ENCODE assay signal across 25 cellular contexts in genomic region chr12:56709759-56710376, GRCh38. TPM values are rescaled to one million over a fixed set of nuclear protein-coding genes. Genes with fewer than 3 reads are reported as not detected.
DNase-seq lines count a peak whose midpoint lies in the region; ATAC-seq, FAIRE-seq and TF ChIP-seq lines count a peak whose summit lies in the region.
"Had no signal": no experiment of that assay in that cellular context is flagged by ENCODE, and none has a peak within 500 bp of the region (broad histone marks: within the 10 kb centered on the region; RNA-seq: fewer than 3 reads in every experiment).

No MANE protein-coding gene starts in this region.

- FAIRE-seq in K562 (lab: Jason Lieb, UNC), result no peak
- FAIRE-seq: RCC 7860 had no signal

- H3K4me1 Mint-ChIP-seq in activated T-cell treated with anti-CD3 and anti-CD28 coated beads, Interleukin-2, amount 50 U/mL, for 24 hours (ENCODE audit: low read depth), result peaks cover 6% of the 10 kb centered on the region

- TF ChIP-seq POLR2A in K562 (conservative IDR thresholded peaks at IDR 0.05) (no peak), gastrocnemius medialis (IDR thresholded peaks at IDR 0.05) (no peak)

- H3K79me2 ChIP-seq in K562 (ENCODE audit: control insufficient read depth, insufficient read depth, low read length), result peaks cover 8% of the 10 kb centered on the region

- no peak for TF ChIP-seq CTCF in HL-60 (IDR thresholded peaks at IDR 0.05; ENCODE audit: insufficient read depth, low read length)
- TF ChIP-seq CTCF in K562 (IDR thresholded peaks at IDR 0.05 in 2 of 3, conservative IDR thresholded peaks at IDR 0.05 in 1 of 3; ENCODE audit: insufficient read depth in 2 of 3, low read depth in 1 of 3, low read length in 3 of 3), result no peak
- no peak for TF ChIP-seq CTCF in gastrocnemius medialis (IDR thresholded peaks at IDR 0.05 in 4 of 5, conservative IDR thresholded peaks at IDR 0.05 in 1 of 5)

- H2AFZ ChIP-seq in K562 (ENCODE audit: low read depth, low read length), result no peak overlapping the region

- H4K20me1 ChIP-seq in K562 (replicated peaks; ENCODE audit: control insufficient read depth, insufficient read depth, low read length), result peaks cover 2% of the 10 kb centered on the region; the same call in 1 of the 2 replicates

- no peak overlapping the region for H3K9ac ChIP-seq in K562 (ENCODE audit: insufficient read depth in 1 of 2, low read depth in 2 of 2, low read length in 2 of 2)

- H3K36me3 ChIP-seq in K562 (ENCODE audit: control insufficient read depth, insufficient read depth, low read length), result peaks cover 36% of the 10 kb centered on the region
- peaks cover 4 to 37% of the 10 kb centered on the region in 2 donors for H3K36me3 ChIP-seq in gastrocnemius medialis

- no peak overlapping the region for H3K4me2 ChIP-seq in K562 (ENCODE audit: insufficient read depth, low read length)

- POLR2A ChIA-PET in K562 (lab: Yijun Ruan, JAX), result interaction anchor here (2.4 to 3.0 kb wide), 3 partner anchors 10 to 16 kb away, joined by 13 to 32 read pairs (median 15); partner anchors contain the start of gene NACA

- TF ChIP-seq RAD21 in K562 (CRISPR knock-in tag; conservative IDR thresholded peaks at IDR 0.05 in 1 of 2, IDR thresholded peaks at IDR 0.05 in 1 of 2), result no peak

- H3K9me3 Mint-ChIP-seq in activated T-cell treated with anti-CD3 and anti-CD28 coated beads, Interleukin-2, amount 50 U/mL, for 24 hours, result no peaks in the 10 kb centered on the region
- H3K9me3 Mint-ChIP-seq: activated CD4-positive, alpha-beta memory T cell treated with anti-CD3 and anti-CD28 coated beads for 36 hours; activated naive CD8-positive, alpha-beta T cell treated with anti-CD3 and anti-CD28 coated beads, Interleukin-2, amount 50 U/mL, for 24 hours; activated T-cell treated with anti-CD3 and anti-CD28 coated beads, Interleukin-2, amount 50 U/mL, for 4 hours had no signal

- WGBS in K562 (ENCODE audit: insufficient coverage, low coverage, missing lambda C conversion rate), result 53% methylated on average over 5 of the region's 5 CpGs

- H3K4me1 ChIP-seq in K562 (replicated peaks in 1 of 2; ENCODE audit: control insufficient read depth in 2 of 2, insufficient read depth in 2 of 2, low read length in 2 of 2), result no peaks in the 10 kb centered on the region; a peak in 1 of 5 replicates
- H3K4me1 ChIP-seq in gastrocnemius medialis, result peaks cover 20 to 26% of the 10 kb centered on the region in 2 donors
- H3K4me1 ChIP-seq: Caco-2, gastroesophageal sphincter had no signal

- H3K4me3 Mint-ChIP-seq in activated T-cell treated with anti-CD3 and anti-CD28 coated beads, Interleukin-2, amount 50 U/mL, for 24 hours, result no peak overlapping the region
- H3K4me3 Mint-ChIP-seq: activated CD4-positive, alpha-beta memory T cell treated with anti-CD3 and anti-CD28 coated beads for 36 hours; activated naive CD8-positive, alpha-beta T cell treated with anti-CD3 and anti-CD28 coated beads, Interleukin-2, amount 50 U/mL, for 24 hours; activated T-cell treated with anti-CD3 and anti-CD28 coated beads, Interleukin-2, amount 50 U/mL, for 4 hours had no signal

- H3K9me1 ChIP-seq in K562 (ENCODE audit: control insufficient read depth, insufficient read depth, low read length), result no peaks in the 10 kb centered on the region

- H3K4me3 ChIP-seq in HL-60 (replicated peaks; ENCODE audit: insufficient read depth, low read length) (no peak overlapping the region), K562 (no peak overlapping the region), gastrocnemius medialis (no peak overlapping the region)
- H3K4me3 ChIP-seq: gastroesophageal sphincter, upper lobe of left lung had no signal

- peaks cover 42% of the 10 kb centered on the region for H3K36me3 Mint-ChIP-seq in activated T-cell treated with anti-CD3 and anti-CD28 coated beads, Interleukin-2, amount 50 U/mL, for 24 hours (ENCODE audit: low read depth)

- no peak for TF ChIP-seq EP300 in K562 (IDR thresholded peaks at IDR 0.05; ENCODE audit: low read length)

- H3K27me3 ChIP-seq in HL-60 (ENCODE audit: insufficient read depth, poor library complexity, severe bottlenecking) (no peaks in the 10 kb centered on the region), K562 (ENCODE audit: control insufficient read depth in 2 of 2, insufficient read depth in 2 of 2, low read length in 2 of 2) (no peaks in the 10 kb centered on the region), gastrocnemius medialis (no peaks in the 10 kb centered on the region)
- H3K27me3 ChIP-seq: gastroesophageal sphincter, upper lobe of left lung had no signal

- no peaks in the 10 kb centered on the region for H3K27me3 Mint-ChIP-seq in activated T-cell treated with anti-CD3 and anti-CD28 coated beads, Interleukin-2, amount 50 U/mL, for 24 hours
- H3K27me3 Mint-ChIP-seq: activated CD4-positive, alpha-beta memory T cell treated with anti-CD3 and anti-CD28 coated beads for 36 hours; activated naive CD8-positive, alpha-beta T cell treated with anti-CD3 and anti-CD28 coated beads, Interleukin-2, amount 50 U/mL, for 24 hours had no signal

- no peak for DNase-seq in activated T-cell treated with anti-CD3 and anti-CD28 coated beads, Interleukin-2, amount 50 U/mL, for 24 hours
- no peak for DNase-seq in activated T-cell treated with anti-CD3 and anti-CD28 coated beads, Interleukin-2, amount 50 U/mL, for 48 hours
- DNase-seq in HL-60 (ENCODE audit: low read depth in 1 of 2, low spot score in 1 of 2) (no peak), K562 (ENCODE audit: extremely low read depth in 1 of 4, low spot score in 3 of 4) (no peak), gastrocnemius medialis (no peak), RKO (ENCODE audit: low spot score) (no peak)
- no peak for DNase-seq in stimulated activated CD4-positive, alpha-beta T cell treated with anti-CD3 and anti-CD28 coated beads, Interleukin-1b, Interleukin-23, amount 100 ng/mL, for 48 hours
- DNase-seq: activated CD4-positive, alpha-beta memory T cell treated with anti-CD3 and anti-CD28 coated beads for 36 hours; activated naive CD8-positive, alpha-beta T cell treated with anti-CD3 and anti-CD28 coated beads, Interleukin-2, amount 50 U/mL, for 24 hours; activated T-cell treated with anti-CD3 and anti-CD28 coated beads, Interleukin-2, amount 50 U/mL, for 4 hours; Caco-2; EL; Kasumi-1; left cardiac atrium; midbrain; NCI-H1436; NCI-H2171; NCI-H748 treated with DMSO at 0.1 percent for 48 hours; stimulated activated naive CD4-positive, alpha-beta T cell; upper lobe of left lung had no signal

- intact Hi-C loops in K562 (cut with micrococcal nuclease) (no loop called here), gastrocnemius medialis (cut with DNase I; ENCODE audit: low total_unique reads) (no loop called here)

- in situ Hi-C loops in K562 (cut with MboI) (no loop called here), gastrocnemius medialis (cut with MboI; ENCODE audit: low sequenced_read_pairs in 4 of 4) (no loop called here)

- H3K27ac ChIP-seq in HL-60 (replicated peaks) (0 out of 2 replicates have a peak overlapping the region, but pooled peaks have one; percentile 24), K562 (ENCODE audit: extremely low read depth, low read depth, low read length) (peak overlapping the region; percentile 34; the same call in 1 of the 3 replicates), gastrocnemius medialis (peak overlapping the region; percentile 80 to 97 (median 95))
- H3K27ac ChIP-seq: epithelial cell of prostate, gastroesophageal sphincter had no signal

- peak; percentile 39 for ATAC-seq in K562
- ATAC-seq in gastrocnemius medialis, result no peak
- ATAC-seq in HG03139 (IDR thresholded peaks at IDR 0.05; ENCODE audit: unreplicated experiment), result no peak
- ATAC-seq: activated naive CD8-positive, alpha-beta T cell treated with anti-CD3 and anti-CD28 coated beads, Interleukin-2, amount 50 U/mL, for 24 hours; gastroesophageal sphincter; HCT116; left cardiac atrium had no signal

- no TSS peak for BruUV-seq in K562 (replicated peaks; lab: Mats Ljungman, UMichigan)

- CTCF ChIA-PET in K562 (lab: Yijun Ruan, JAX; ENCODE audit: low intra/inter-chr PET ratio), result no interaction called here

- H3K9me3 ChIP-seq in K562 (replicated peaks; ENCODE audit: control insufficient read depth, insufficient read depth, low read depth, low read length), result no peaks in the 10 kb centered on the region
- H3K9me3 ChIP-seq in gastrocnemius medialis, result no peaks in the 10 kb centered on the region
- H3K9me3 ChIP-seq: Caco-2, gastroesophageal sphincter, upper lobe of left lung had no signal

- peak overlapping the region; percentile 65 for H3K27ac Mint-ChIP-seq in activated T-cell treated with anti-CD3 and anti-CD28 coated beads, Interleukin-2, amount 50 U/mL, for 24 hours
- H3K27ac Mint-ChIP-seq: activated CD4-positive, alpha-beta memory T cell treated with anti-CD3 and anti-CD28 coated beads for 36 hours; activated naive CD8-positive, alpha-beta T cell treated with anti-CD3 and anti-CD28 coated beads, Interleukin-2, amount 50 U/mL, for 24 hours had no signal

RNA-seq across cellular contexts. Expression of gene NACA, which starts 15.2 kb away (rescaled TPM):
- total RNA-seq in K562 (2011; cell fraction: chromatin; rRNA removed; ENCODE audit: low replicate concordance), result 132 and 260 TPM in 2 replicates
- total RNA-seq in K562 (2011; cell fraction: nucleolus; rRNA removed), result 93.4 and 98.8 TPM in 2 replicates
- 176 and 303 TPM in 2 replicates for total RNA-seq in K562 (2011; cell fraction: nucleoplasm; rRNA removed)
- 1,508 and 1,729 TPM in 2 replicates for total RNA-seq in K562 (2014; rRNA removed)
- total RNA-seq in K562 (2014; rRNA removed; fragmentation: Illumina TruSeq; extraction: Trizol), result 2,249 and 2,401 TPM in 2 replicates
- total RNA-seq in K562 (2015; rRNA removed; fragmentation: Illumina TruSeq; extraction: Trizol), result 2,051 and 2,139 TPM in 2 replicates
- 1,030 and 1,135 TPM in 2 replicates for total RNA-seq in K562 (2021)
- polyA plus RNA-seq in K562 (2011; rRNA removed), result 1,225 and 1,538 TPM in 2 replicates
- polyA plus RNA-seq in K562 (2011; cell fraction: cytosol; rRNA removed), result 364 and 765 TPM in 2 replicates
- 212 and 417 TPM in 2 replicates for polyA plus RNA-seq in K562 (2011; cell fraction: nucleus; rRNA removed)
- 1,935 and 2,376 TPM in 2 replicates for polyA plus RNA-seq in K562 (2012)
- polyA plus RNA-seq in K562 (2014; fragmentation: Illumina TruSeq; extraction: Trizol), result 1,591 and 1,645 TPM in 2 replicates
- 1,000 to 10,000 TPM; 2,280 to 2,416 TPM for polyA plus RNA-seq in K562 (2014; fragmentation: Nextera tagmentation; extraction: Ambion mirVana)
- polyA plus RNA-seq in K562 (2014; rRNA removed), result 1,506 and 1,626 TPM in 2 replicates
- polyA minus RNA-seq in K562 (2011; rRNA and poly(A)+ RNA removed), result 1,074 and 1,137 TPM in 2 replicates
- 239 and 257 TPM in 2 replicates for polyA minus RNA-seq in K562 (2011; cell fraction: cytosol; rRNA and poly(A)+ RNA removed)
- polyA minus RNA-seq in K562 (2011; cell fraction: nucleus; rRNA and poly(A)+ RNA removed), result 60.7 and 154 TPM in 2 replicates
- total RNA-seq in gastrocnemius medialis, result 100 to 1,000 TPM; 225 to 438 (median 398) TPM

RNA-seq across cellular contexts. Expression of gene PTGES3, which starts 21.8 kb away (rescaled TPM):
- 48.9 and 100 TPM in 2 replicates for total RNA-seq in K562 (2011; cell fraction: chromatin; rRNA removed; ENCODE audit: low replicate concordance)
- total RNA-seq in K562 (2011; cell fraction: nucleolus; rRNA removed), result 50.0 and 54.2 TPM in 2 replicates
- 77.5 and 136 TPM in 2 replicates for total RNA-seq in K562 (2011; cell fraction: nucleoplasm; rRNA removed)
- total RNA-seq in K562 (2014; rRNA removed) (169 and 231 TPM in 2 replicates), K562 (2014; rRNA removed; fragmentation: Illumina TruSeq; extraction: Trizol) (280 and 322 TPM in 2 replicates), K562 (2015; rRNA removed; fragmentation: Illumina TruSeq; extraction: Trizol) (251 and 256 TPM in 2 replicates), K562 (2021) (441 and 454 TPM in 2 replicates), gastrocnemius medialis (10 to 100 TPM; 57.2 to 81.4 (median 69.3) TPM)
- polyA plus RNA-seq in K562 (2011; rRNA removed) (163 and 170 TPM in 2 replicates), K562 (2014; fragmentation: Illumina TruSeq; extraction: Trizol) (501 and 516 TPM in 2 replicates), K562 (2014; fragmentation: Nextera tagmentation; extraction: Ambion mirVana) (100 to 1,000 TPM; 163 to 185 TPM), K562 (2014; rRNA removed) (213 and 263 TPM in 2 replicates)
- 35.7 and 66.1 TPM in 2 replicates for polyA plus RNA-seq in K562 (2011; cell fraction: cytosol; rRNA removed)
- 35.8 and 51.1 TPM in 2 replicates for polyA plus RNA-seq in K562 (2011; cell fraction: nucleus; rRNA removed)
- 358 and 436 TPM in 2 replicates for polyA plus RNA-seq in K562 (2012)
- polyA minus RNA-seq in K562 (2011; rRNA and poly(A)+ RNA removed), result 140 and 159 TPM in 2 replicates
- polyA minus RNA-seq in K562 (2011; cell fraction: cytosol; rRNA and poly(A)+ RNA removed), result 139 and 142 TPM in 2 replicates
- 24.8 and 39.2 TPM in 2 replicates for polyA minus RNA-seq in K562 (2011; cell fraction: nucleus; rRNA and poly(A)+ RNA removed)

RNA-seq across cellular contexts. Expression of gene PRIM1, which starts 42.3 kb away (rescaled TPM):
- total RNA-seq in K562 (2011; cell fraction: chromatin; rRNA removed; ENCODE audit: low replicate concordance), result 116 and 247 TPM in 2 replicates
- total RNA-seq in K562 (2011; cell fraction: nucleolus; rRNA removed), result 59.5 and 64.6 TPM in 2 replicates
- total RNA-seq in K562 (2011; cell fraction: nucleoplasm; rRNA removed), result 79.8 and 102 TPM in 2 replicates
- total RNA-seq in K562 (2014; rRNA removed) (65.1 and 67.2 TPM in 2 replicates), K562 (2014; rRNA removed; fragmentation: Illumina TruSeq; extraction: Trizol) (149 and 170 TPM in 2 replicates), K562 (2015; rRNA removed; fragmentation: Illumina TruSeq; extraction: Trizol) (119 and 124 TPM in 2 replicates), K562 (2021) (82.2 and 83.9 TPM in 2 replicates), gastrocnemius medialis (1 to 10 TPM; 3.2 to 5.9 (median 3.7) TPM)
- polyA plus RNA-seq in K562 (2011; rRNA removed) (95.7 and 140 TPM in 2 replicates), K562 (2014; fragmentation: Illumina TruSeq; extraction: Trizol) (148 and 152 TPM in 2 replicates), K562 (2014; fragmentation: Nextera tagmentation; extraction: Ambion mirVana) (100 to 1,000 TPM; 175 to 179 TPM), K562 (2014; rRNA removed) (105 and 109 TPM in 2 replicates)
- 65.5 and 79.1 TPM in 2 replicates for polyA plus RNA-seq in K562 (2011; cell fraction: cytosol; rRNA removed)
- polyA plus RNA-seq in K562 (2011; cell fraction: nucleus; rRNA removed), result 48.2 and 74.4 TPM in 2 replicates
- polyA plus RNA-seq in K562 (2012), result 70.3 and 108 TPM in 2 replicates
- 172 TPM in 2 replicates for polyA minus RNA-seq in K562 (2011; rRNA and poly(A)+ RNA removed)
- polyA minus RNA-seq in K562 (2011; cell fraction: cytosol; rRNA and poly(A)+ RNA removed), result 31.9 and 46.5 TPM in 2 replicates
- 44.2 and 85.0 TPM in 2 replicates for polyA minus RNA-seq in K562 (2011; cell fraction: nucleus; rRNA and poly(A)+ RNA removed)

RNA-seq across cellular contexts. Expression of gene HSD17B6, which starts 53.3 kb away (rescaled TPM):
- 0.72 and 1.5 TPM in 2 replicates for total RNA-seq in K562 (2011; cell fraction: chromatin; rRNA removed; ENCODE audit: low replicate concordance)
- total RNA-seq in K562 (2011; cell fraction: nucleolus; rRNA removed), result 0.66 and 0.83 TPM in 2 replicates
- total RNA-seq in K562 (2011; cell fraction: nucleoplasm; rRNA removed), result 3.8 and 4.6 TPM in 2 replicates
- total RNA-seq in K562 (2014; rRNA removed) (0.94 and 1.1 TPM in 2 replicates), K562 (2014; rRNA removed; fragmentation: Illumina TruSeq; extraction: Trizol) (0.99 and 1.1 TPM in 2 replicates), K562 (2015; rRNA removed; fragmentation: Illumina TruSeq; extraction: Trizol) (0.47 and 1.1 TPM in 2 replicates), K562 (2021) (0.85 and 1.3 TPM in 2 replicates), gastrocnemius medialis (1 to 10 TPM in 3 of 4 donors, not detected in 1; 1.2 to 2.3 (median 1.6) TPM)
- polyA plus RNA-seq in K562 (2011; rRNA removed) (1.4 and 1.7 TPM in 2 replicates), K562 (2014; fragmentation: Illumina TruSeq; extraction: Trizol) (0.64 and 0.83 TPM in 2 replicates), K562 (2014; fragmentation: Nextera tagmentation; extraction: Ambion mirVana) (under 1 TPM; 0.53 to 0.94 TPM), K562 (2014; rRNA removed) (0.40 and 0.84 TPM in 2 replicates)
- 0.25 and 0.47 TPM in 2 replicates for polyA plus RNA-seq in K562 (2011; cell fraction: cytosol; rRNA removed)
- 0.29 and 0.53 TPM in 2 replicates for polyA plus RNA-seq in K562 (2011; cell fraction: nucleus; rRNA removed)
- 0.66 and 1.1 TPM in 2 replicates for polyA plus RNA-seq in K562 (2012)
- 0.53 and 1.1 TPM in 2 replicates for polyA minus RNA-seq in K562 (2011; rRNA and poly(A)+ RNA removed)
- not detected in 2 replicates for polyA minus RNA-seq in K562 (2011; cell fraction: cytosol; rRNA and poly(A)+ RNA removed)
- not detected in 2 replicates for polyA minus RNA-seq in K562 (2011; cell fraction: nucleus; rRNA and poly(A)+ RNA removed)

Comparison
In these comparisons a context has a peak if more than half of its experiments do, and no peak if none do; other contexts are left out.
1. H3K27ac ChIP-seq: peak in every context shown above with its lines; median percentile 95 in gastrocnemius medialis; 34 in K562; 24 in HL-60.
2. RNA of gene PRIM1, which starts 42.3 kb away (total RNA-seq): 59.5 to 247 TPM in K562; 3.2 to 5.9 TPM in gastrocnemius medialis; every median in the first group is over 4 times any median in the second.